ENCODE assay signal across 34 cellular contexts in the genomic region with DNA sequence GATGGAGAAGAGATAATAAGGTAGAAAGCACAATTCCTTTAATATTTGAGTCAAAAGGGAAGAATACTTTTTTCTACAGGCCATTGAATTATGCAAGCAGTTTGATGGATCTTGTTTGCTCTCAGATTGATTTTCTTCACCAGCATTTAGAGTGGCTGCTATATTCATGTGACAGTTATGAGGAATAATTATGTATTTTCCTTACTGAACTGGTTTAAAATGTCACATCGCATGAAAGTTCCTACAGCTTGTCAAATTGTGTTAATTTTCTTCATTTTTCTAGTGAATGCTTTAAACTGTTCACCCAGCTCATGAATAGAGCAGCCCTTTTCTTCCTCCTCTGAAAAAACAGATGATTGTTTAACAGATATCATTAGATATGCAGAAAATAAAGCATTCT. TPM values are rescaled to one million over a fixed set of nuclear protein-coding genes. Genes with fewer than 3 reads are reported as not detected.
"Had no signal": no experiment of that assay in that cellular context is flagged by ENCODE, and none has a peak within 500 bp of the region (broad histone marks: within the 10 kb centered on the region; RNA-seq: fewer than 3 reads in every experiment).

No MANE protein-coding gene starts in this region.

- H3K36me3 ChIP-seq: adrenal gland, ascending aorta, brain microvascular endothelial cell, breast epithelium, cardiac muscle cell had no signal

- H3K4me3 ChIP-seq: adrenal gland, ascending aorta, body of pancreas, breast epithelium, cardiac muscle cell had no signal

- H3K27me3 ChIP-seq: adrenal gland, ascending aorta, body of pancreas, brain microvascular endothelial cell, breast epithelium, cardiac muscle cell had no signal

- DNase-seq: activated effector memory CD4-positive, alpha-beta T cell treated with anti-CD3 and anti-CD28 coated beads, Interleukin-2, amount 50 U/mL, for 16 hours; activated effector memory CD4-positive, alpha-beta T cell treated with Interleukin-2 at 50 U/mL for 16 hours; activated gamma-delta T cell; activated gamma-delta T cell treated with Interleukin-2 at 50 U/mL for 16 hours; activated naive CD4-positive, alpha-beta T cell; activated naive CD4-positive, alpha-beta T cell treated with anti-CD3 and anti-CD28 coated beads for 36 hours; activated naive CD4-positive, alpha-beta T cell treated with anti-CD3 and anti-CD28 coated beads, Interleukin-2, amount 10 ng/mL, durations not matched to agents 7 days and 5 days; activated naive CD4-positive, alpha-beta T cell treated with anti-CD3 and anti-CD28 coated beads, Interleukin-2, amount 50 U/mL, for 16 hours; activated naive CD4-positive, alpha-beta T cell treated with Interleukin-2 at 50 U/mL for 16 hours; activated naive CD8-positive, alpha-beta T cell treated with anti-CD3 and anti-CD28 coated beads for 36 hours; activated naive CD8-positive, alpha-beta T cell treated with anti-CD3 and anti-CD28 coated beads, Interleukin-2, amount 10 ng/mL, durations not matched to agents 7 days and 5 days; activated naive CD8-positive, alpha-beta T cell treated with anti-CD3 and anti-CD28 coated beads, Interleukin-2, amount 50 U/mL, for 24 hours; activated T-cell treated with anti-CD3 and anti-CD28 coated beads, Interleukin-2, amount 50 U/mL, for 1 hour; activated T-cell treated with anti-CD3 and anti-CD28 coated beads, Interleukin-2, amount 50 U/mL, for 24 hours; activated T-cell treated with anti-CD3 and anti-CD28 coated beads, Interleukin-2, amount 50 U/mL, for 4 hours; activated T-cell treated with anti-CD3 and anti-CD28 coated beads, Interleukin-2, amount 50 U/mL, for 48 hours; activated T-cell treated with anti-CD3 and anti-CD28 coated beads, Interleukin-2, amount 50 U/mL, for 72 hours; adrenal gland; amniotic stem cell; amygdala; anterior cingulate cortex; aorta; body of pancreas; brain microvascular endothelial cell; central memory CD4-positive, alpha-beta T cell; cerebellar nuclear complex had no signal

- ATAC-seq: activated naive CD4-positive, alpha-beta T cell treated with anti-CD3 and anti-CD28 coated beads, Interleukin-2, amount 50 U/mL, for 72 hours; activated naive CD8-positive, alpha-beta T cell treated with anti-CD3 and anti-CD28 coated beads, Interleukin-2, amount 50 U/mL, for 24 hours; activated T-cell treated with anti-CD3 and anti-CD28 coated beads, Interleukin-2, amount 50 U/mL, for 4 hours; activated T-cell treated with anti-CD3 and anti-CD28 coated beads, Interleukin-2, amount 50 U/mL, for 72 hours; activated T-helper 17 cell treated with anti-CD3 and anti-CD28 coated beads, Interleukin-2, amount 50 U/mL, for 72 hours; body of pancreas had no signal

- FAIRE-seq: astrocyte, bronchial epithelial cell had no signal

- H3K4me1 ChIP-seq: adrenal gland, ascending aorta, body of pancreas, breast epithelium had no signal

- H3K27ac ChIP-seq: adrenal gland, ascending aorta, body of pancreas, brain microvascular endothelial cell, breast epithelium, cardiac muscle cell had no signal

RNA-seq across cellular contexts. Expression of a gene that starts 37.4 kb away (rescaled TPM):
- total RNA-seq: activated naive CD8-positive, alpha-beta T cell treated with anti-CD3 and anti-CD28 coated beads, Interleukin-2, amount 10 ng/mL, durations not matched to agents 7 days and 5 days; activated T-helper 2 cell treated with anti-CD3 and anti-CD28 coated beads, Interferon-gamma antibody, Interleukin-2, Interleukin-4, amounts not matched to agents 10 μg/mL and 5 μg/mL and 100 μg/mL, durations not matched to agents 14 hours and 24 hours and 36 hours had no signal
